Comparison of ENCODE assay signal across 24 cellular contexts in genomic region chr3:61146010-61146569, GRCh38.
DNase-seq lines count a peak whose midpoint lies in the region; ATAC-seq and TF ChIP-seq lines count a peak whose summit lies in the region.
"Had no signal": no experiment of that assay in that cellular context is flagged by ENCODE, and none has a peak within 500 bp of the region (broad histone marks: within the 10 kb centered on the region; RNA-seq: fewer than 3 reads in every experiment).

No MANE protein-coding gene starts in this region.

- no peak for TF ChIP-seq CTCF in lower lobe of right lung (IDR thresholded peaks at IDR 0.05)

- peak; percentile 10 for DNase-seq in DMS 273 (lab: John Stamatoyannopoulos, UW; ENCODE audit: unreplicated experiment)
- no peak for DNase-seq in DMS 273 treated with DMSO at 0.1 percent for 48 hours (lab: John Stamatoyannopoulos, UW)
- peak; percentile 70 for DNase-seq in NCI-H524 treated with DMSO at 0.1 percent for 48 hours (lab: John Stamatoyannopoulos, UW)
- peak; percentile 73 for DNase-seq in putamen (ENCODE audit: low spot score)
- DNase-seq in effector memory CD8-positive, alpha-beta T cell, result no peak
- no peak for DNase-seq in activated naive CD4-positive, alpha-beta T cell treated with anti-CD3 and anti-CD28 coated beads for 36 hours
- no peak for DNase-seq in lower lobe of right lung
- DNase-seq: activated CD4-positive, alpha-beta T cell treated with anti-CD3 and anti-CD28 coated beads for 48 hours; activated naive CD8-positive, alpha-beta T cell treated with anti-CD3 and anti-CD28 coated beads, Interleukin-2, amount 10 ng/mL, durations not matched to agents 7 days and 5 days; effector memory CD4-positive, alpha-beta T cell; esophagus squamous epithelium; GOT3; kidney glomerular epithelial cell; NCI-H1436; nucleus accumbens; retina; stimulated activated CD4-positive, alpha-beta T cell treated with anti-CD3 and anti-CD28 coated beads, Interleukin-4, amount 100 ng/mL, for 4 hours; SW 1271 had no signal

- no peak overlapping the region for H3K27ac ChIP-seq in lower lobe of right lung
- H3K27ac ChIP-seq: 22Rv1, esophagus squamous epithelium had no signal

- no peaks in the 10 kb centered on the region for H3K4me1 Mint-ChIP-seq in effector memory CD8-positive, alpha-beta T cell (ENCODE audit: low read depth in 2 of 2)
- H3K4me1 Mint-ChIP-seq in activated naive CD4-positive, alpha-beta T cell treated with anti-CD3 and anti-CD28 coated beads for 36 hours (ENCODE audit: low read depth), result no peaks in the 10 kb centered on the region
- H3K4me1 Mint-ChIP-seq: activated naive CD8-positive, alpha-beta T cell treated with anti-CD3 and anti-CD28 coated beads, Interleukin-2, amount 10 ng/mL, durations not matched to agents 7 days and 5 days; activated T-helper 17 cell treated with anti-CD3 and anti-CD28 coated beads, Interleukin-2, amount 50 U/mL, for 72 hours; B cell had no signal

- CTCF ChIA-PET in activated naive CD4-positive, alpha-beta T cell treated with anti-CD3 and anti-CD28 coated beads for 36 hours (lab: Charles Lee), result no interaction called here

- H3K36me3 ChIP-seq in lower lobe of right lung, result no peaks in the 10 kb centered on the region
- H3K36me3 ChIP-seq: esophagus squamous epithelium had no signal

- H3K27me3 ChIP-seq in lower lobe of right lung (ENCODE audit: low read depth), result no peaks in the 10 kb centered on the region
- H3K27me3 ChIP-seq: esophagus squamous epithelium had no signal

- no peak overlapping the region for H3K4me3 ChIP-seq in lower lobe of right lung
- H3K4me3 ChIP-seq: esophagus squamous epithelium had no signal

- no peak overlapping the region for H3K27ac Mint-ChIP-seq in effector memory CD8-positive, alpha-beta T cell
- H3K27ac Mint-ChIP-seq in activated naive CD4-positive, alpha-beta T cell treated with anti-CD3 and anti-CD28 coated beads for 36 hours, result no peak overlapping the region
- H3K27ac Mint-ChIP-seq: activated naive CD8-positive, alpha-beta T cell treated with anti-CD3 and anti-CD28 coated beads, Interleukin-2, amount 10 ng/mL, durations not matched to agents 7 days and 5 days; activated T-helper 17 cell treated with anti-CD3 and anti-CD28 coated beads, Interleukin-2, amount 50 U/mL, for 72 hours; B cell; type B pancreatic cell had no signal

- peaks cover 4 to 7% of the 10 kb centered on the region in 2 donors for H3K9me3 Mint-ChIP-seq in effector memory CD8-positive, alpha-beta T cell
- no peaks in the 10 kb centered on the region for H3K9me3 Mint-ChIP-seq in activated naive CD4-positive, alpha-beta T cell treated with anti-CD3 and anti-CD28 coated beads for 36 hours
- H3K9me3 Mint-ChIP-seq: activated T-helper 17 cell treated with anti-CD3 and anti-CD28 coated beads, Interleukin-2, amount 50 U/mL, for 72 hours had no signal

- intact Hi-C loops in activated naive CD4-positive, alpha-beta T cell treated with anti-CD3 and anti-CD28 coated beads for 36 hours (cut with micrococcal nuclease), result no loop called here
- intact Hi-C loops in lower lobe of right lung (cut with DNase I), result no loop called here

- no peaks in the 10 kb centered on the region for H3K9me3 ChIP-seq in lower lobe of right lung
- H3K9me3 ChIP-seq: esophagus squamous epithelium had no signal

- H3K4me3 Mint-ChIP-seq in effector memory CD8-positive, alpha-beta T cell, result no peak overlapping the region
- H3K4me3 Mint-ChIP-seq in activated naive CD4-positive, alpha-beta T cell treated with anti-CD3 and anti-CD28 coated beads for 36 hours, result no peak overlapping the region
- H3K4me3 Mint-ChIP-seq: activated naive CD8-positive, alpha-beta T cell treated with anti-CD3 and anti-CD28 coated beads, Interleukin-2, amount 10 ng/mL, durations not matched to agents 7 days and 5 days; activated T-helper 17 cell treated with anti-CD3 and anti-CD28 coated beads, Interleukin-2, amount 50 U/mL, for 72 hours; B cell; type B pancreatic cell had no signal

- no peaks in the 10 kb centered on the region for H3K36me3 Mint-ChIP-seq in effector memory CD8-positive, alpha-beta T cell (ENCODE audit: insufficient read depth)
- H3K36me3 Mint-ChIP-seq in activated naive CD4-positive, alpha-beta T cell treated with anti-CD3 and anti-CD28 coated beads for 36 hours (ENCODE audit: low read depth), result peaks cover 1% of the 10 kb centered on the region
- H3K36me3 Mint-ChIP-seq: activated naive CD8-positive, alpha-beta T cell treated with anti-CD3 and anti-CD28 coated beads, Interleukin-2, amount 10 ng/mL, durations not matched to agents 7 days and 5 days had no signal

- no peaks in the 10 kb centered on the region for H3K27me3 Mint-ChIP-seq in effector memory CD8-positive, alpha-beta T cell
- H3K27me3 Mint-ChIP-seq in activated naive CD4-positive, alpha-beta T cell treated with anti-CD3 and anti-CD28 coated beads for 36 hours (ENCODE audit: low read depth), result no peaks in the 10 kb centered on the region
- H3K27me3 Mint-ChIP-seq: activated naive CD8-positive, alpha-beta T cell treated with anti-CD3 and anti-CD28 coated beads, Interleukin-2, amount 10 ng/mL, durations not matched to agents 7 days and 5 days; activated T-helper 17 cell treated with anti-CD3 and anti-CD28 coated beads, Interleukin-2, amount 50 U/mL, for 72 hours; B cell; type B pancreatic cell had no signal

- ATAC-seq in HG03159 (IDR thresholded peaks at IDR 0.05; ENCODE audit: unreplicated experiment), result peak; percentile 63
- no peak for ATAC-seq in effector memory CD8-positive, alpha-beta T cell (replicated peaks)
- no peak for ATAC-seq in lower lobe of right lung
- ATAC-seq: activated T-helper 17 cell treated with anti-CD3 and anti-CD28 coated beads, Interleukin-2, amount 50 U/mL, for 72 hours; Right ventricle myocardium inferior had no signal

- no peaks in the 10 kb centered on the region for H3K4me1 ChIP-seq in lower lobe of right lung
- H3K4me1 ChIP-seq: esophagus squamous epithelium had no signal

Comparison
In these comparisons a context has a peak if more than half of its experiments do, and no peak if none do; other contexts are left out.
1. DNase-seq: peak in DMS 273 (single experiment), NCI-H524 treated with DMSO at 0.1 percent for 48 hours (single experiment) and putamen (single experiment); none in DMS 273 treated with DMSO at 0.1 percent for 48 hours (single experiment), effector memory CD8-positive, alpha-beta T cell (0 of 3), activated naive CD4-positive, alpha-beta T cell treated with anti-CD3 and anti-CD28 coated beads for 36 hours (single experiment) and lower lobe of right lung (single experiment).